14 cellular contexts compared by ENCODE assay signal in the genomic region with DNA sequence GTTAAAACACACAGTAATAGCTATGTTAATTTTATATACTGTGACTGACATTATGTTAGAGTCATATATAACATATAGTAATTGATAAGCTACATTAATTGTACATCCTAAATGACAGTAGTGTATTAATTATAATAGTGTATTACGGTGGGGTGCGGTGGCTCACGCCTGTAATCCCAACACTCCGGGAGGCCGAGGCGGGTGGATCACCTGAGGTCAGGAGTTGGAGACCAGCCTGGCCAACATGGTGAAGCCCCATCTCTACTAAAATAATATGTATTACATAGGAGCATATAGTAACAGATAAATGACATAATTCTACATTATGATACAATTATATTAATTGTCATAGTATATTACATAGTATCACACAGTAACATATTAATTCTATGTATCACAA.
"Had no signal": no experiment of that assay in that cellular context is flagged by ENCODE, and none has a peak within 500 bp of the region (broad histone marks: within the 10 kb centered on the region; RNA-seq: fewer than 3 reads in every experiment).

No MANE protein-coding gene starts in this region.

- H3K4me1 ChIP-seq: left lung, parathyroid adenoma had no signal

- H3K4me3 Mint-ChIP-seq: activated CD4-positive, alpha-beta memory T cell treated with anti-CD3 and anti-CD28 coated beads for 36 hours; activated naive CD8-positive, alpha-beta T cell; activated T-helper 17 cell treated with anti-CD3 and anti-CD28 coated beads, Interleukin-2, amount 50 U/mL, for 72 hours; dendritic cell treated with granulocyte-macrophage colony-stimulating factor and Interleukin-4, amounts not matched to agents 40 ng/mL and 50 ng/mL, for 4 days; effector memory CD8-positive, alpha-beta T cell; memory B cell; naive thymus-derived CD8-positive, alpha-beta T cell had no signal

- H3K27me3 Mint-ChIP-seq: activated CD4-positive, alpha-beta memory T cell treated with anti-CD3 and anti-CD28 coated beads for 36 hours; activated naive CD8-positive, alpha-beta T cell; activated T-helper 17 cell treated with anti-CD3 and anti-CD28 coated beads, Interleukin-2, amount 50 U/mL, for 72 hours; dendritic cell treated with granulocyte-macrophage colony-stimulating factor and Interleukin-4, amounts not matched to agents 40 ng/mL and 50 ng/mL, for 4 days; effector memory CD8-positive, alpha-beta T cell; memory B cell; naive thymus-derived CD8-positive, alpha-beta T cell had no signal

- DNase-seq: activated CD4-positive, alpha-beta T cell treated with anti-CD3 and anti-CD28 coated beads for 1 hour; brain microvascular endothelial cell; effector memory CD8-positive, alpha-beta T cell; stimulated activated CD4-positive, alpha-beta T cell treated with anti-CD3 and anti-CD28 coated beads, Interleukin-4, amount 100 ng/mL, for 24 hours; stimulated activated naive CD8-positive, alpha-beta T cell treated with anti-CD3 and anti-CD28 coated beads, Interleukin-15, Interleukin-2, amounts not matched to agents 100 U/mL and 50 U/mL, for 24 hours; trophoblast cell had no signal

- H3K27me3 ChIP-seq: brain microvascular endothelial cell, left lung had no signal

- ATAC-seq: activated T-helper 17 cell treated with anti-CD3 and anti-CD28 coated beads, Interleukin-2, amount 50 U/mL, for 72 hours; effector memory CD8-positive, alpha-beta T cell; left lung; naive thymus-derived CD8-positive, alpha-beta T cell; stimulated activated naive CD8-positive, alpha-beta T cell treated with anti-CD3 and anti-CD28 coated beads, Interleukin-15, Interleukin-2, amounts not matched to agents 100 U/mL and 50 U/mL, for 24 hours had no signal

- H3K4me1 Mint-ChIP-seq: activated T-helper 17 cell treated with anti-CD3 and anti-CD28 coated beads, Interleukin-2, amount 50 U/mL, for 72 hours had no signal

- H3K27ac Mint-ChIP-seq: activated CD4-positive, alpha-beta memory T cell treated with anti-CD3 and anti-CD28 coated beads for 36 hours; activated naive CD8-positive, alpha-beta T cell; activated T-helper 17 cell treated with anti-CD3 and anti-CD28 coated beads, Interleukin-2, amount 50 U/mL, for 72 hours; dendritic cell treated with granulocyte-macrophage colony-stimulating factor and Interleukin-4, amounts not matched to agents 40 ng/mL and 50 ng/mL, for 4 days; effector memory CD8-positive, alpha-beta T cell; memory B cell had no signal

- H3K27ac ChIP-seq: brain microvascular endothelial cell, left lung, parathyroid adenoma had no signal

- H3K4me3 ChIP-seq: left lung had no signal
